ENCODE assay signal across 18 cellular contexts in the genomic region with DNA sequence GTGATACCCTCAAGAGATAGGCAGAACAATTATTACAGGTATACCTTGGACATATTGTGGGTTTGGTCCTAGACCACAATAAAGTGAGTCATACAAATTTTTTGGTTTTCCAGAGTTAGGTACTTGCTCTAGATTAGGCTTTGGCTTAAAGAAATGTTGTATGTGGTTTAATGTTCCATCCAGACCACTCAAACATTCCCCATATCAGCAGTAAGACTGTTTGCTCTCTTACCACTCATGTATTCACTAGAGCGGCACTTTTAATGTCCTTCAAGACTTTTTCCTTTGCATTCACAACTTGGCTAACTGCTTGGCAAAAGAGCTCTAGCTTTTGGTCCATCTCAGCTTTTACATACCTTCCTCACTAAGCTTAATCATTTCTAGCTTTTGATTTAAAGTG.
DNase-seq lines count a peak whose midpoint lies in the region; ATAC-seq and TF ChIP-seq lines count a peak whose summit lies in the region.
"Had no signal": no experiment of that assay in that cellular context is flagged by ENCODE, and none has a peak within 500 bp of the region (broad histone marks: within the 10 kb centered on the region; RNA-seq: fewer than 3 reads in every experiment).

No MANE protein-coding gene starts in this region.

- H3K4me1 ChIP-seq in lung (ENCODE audit: control insufficient read depth in 2 of 2, insufficient read depth in 2 of 2, low read length in 2 of 2) (no peaks in the 10 kb centered on the region), upper lobe of left lung (no peaks in the 10 kb centered on the region)
- H3K4me1 ChIP-seq: BE2C had no signal

- 70 to 86% methylated on average over 1 of the region's 1 CpG for WGBS in lung, 2 donors
- WGBS in upper lobe of left lung, 2 donors, result 75 to 86% methylated on average over 1 of the region's 1 CpG

- H3K4me3 ChIP-seq in lung (no peak overlapping the region), upper lobe of left lung (no peak overlapping the region)

- no peak for TF ChIP-seq POLR2A in upper lobe of left lung (IDR thresholded peaks at IDR 0.05)

- H3K9me3 ChIP-seq in lung (ENCODE audit: control insufficient read depth in 2 of 2, insufficient read depth in 1 of 2, low read length in 1 of 2), result no peaks in the 10 kb centered on the region
- no peaks in the 10 kb centered on the region for H3K9me3 ChIP-seq in upper lobe of left lung
- H3K9me3 ChIP-seq: BE2C had no signal

- no peaks in the 10 kb centered on the region for H3K36me3 ChIP-seq in lung (ENCODE audit: control insufficient read depth in 2 of 2, insufficient read depth in 2 of 2, low read length in 2 of 2)
- no peaks in the 10 kb centered on the region for H3K36me3 ChIP-seq in upper lobe of left lung
- H3K36me3 ChIP-seq: BE2C had no signal

- no peak for TF ChIP-seq EP300 in upper lobe of left lung (IDR thresholded peaks at IDR 0.05)

- no peak for TF ChIP-seq CTCF in lung (IDR thresholded peaks at IDR 0.05; ENCODE audit: control extremely low read depth, extremely low read depth)
- TF ChIP-seq CTCF in upper lobe of left lung (IDR thresholded peaks at IDR 0.05), result no peak

- H3K27me3 ChIP-seq in lung (ENCODE audit: control insufficient read depth, insufficient read depth), result no peaks in the 10 kb centered on the region
- no peaks in the 10 kb centered on the region for H3K27me3 ChIP-seq in upper lobe of left lung
- H3K27me3 ChIP-seq: BE2C had no signal

- H3K27ac ChIP-seq in lung (ENCODE audit: low read depth in 1 of 2, low read length in 1 of 2), result no peak overlapping the region
- no peak overlapping the region for H3K27ac ChIP-seq in upper lobe of left lung

- DNase-seq in DMS79 treated with DMSO at 0.1 percent for 48 hours (lab: John Stamatoyannopoulos, UW) (peak; percentile 17), glomerular visceral epithelial cell (ENCODE audit: extremely low spot score) (peak; percentile 71), lung (ENCODE audit: low spot score) (no peak), upper lobe of left lung (no peak)
- DNase-seq: BE2C; C1 segment of cervical spinal cord; CD4-positive, CD25-positive, alpha-beta regulatory T cell; CD8-positive, alpha-beta memory T cell; COR-L47; DMS 273 treated with DMSO at 0.1 percent for 48 hours; DMS53; GDM1; H9 had no signal

- ATAC-seq in lung (ENCODE audit: insufficient read depth, low FRiP score) (peak; percentile 36), upper lobe of left lung (ENCODE audit: low FRiP score in 2 of 2) (peak; percentile 17 to 73), HG02884 (IDR thresholded peaks at IDR 0.05; ENCODE audit: unreplicated experiment) (no peak), GM19463 (IDR thresholded peaks at IDR 0.05; ENCODE audit: unreplicated experiment) (no peak), GM18868 (IDR thresholded peaks at IDR 0.05; ENCODE audit: unreplicated experiment) (no peak), GM21737 (IDR thresholded peaks at IDR 0.05; ENCODE audit: unreplicated experiment) (no peak)
- ATAC-seq: HepG2 had no signal

Comparison
In these comparisons a context has a peak if more than half of its experiments do, and no peak if none do; other contexts are left out.
1. DNase-seq: peak in DMS79 treated with DMSO at 0.1 percent for 48 hours (single experiment) and glomerular visceral epithelial cell (single experiment); none in lung (single experiment) and upper lobe of left lung (0 of 2).
2. ATAC-seq: peak in lung (single experiment) and upper lobe of left lung (2 of 2); none in HG02884 (single experiment), GM19463 (single experiment), GM18868 (single experiment) and GM21737 (single experiment).